Comparison of ENCODE assay signal across 9 cellular contexts in genomic region chr3:114756506-114757279, GRCh38.
DNase-seq lines count a peak whose midpoint lies in the region; ATAC-seq and TF ChIP-seq lines count a peak whose summit lies in the region.
"Had no signal": no experiment of that assay in that cellular context is flagged by ENCODE, and none has a peak within 500 bp of the region (broad histone marks: within the 10 kb centered on the region; RNA-seq: fewer than 3 reads in every experiment).

No MANE protein-coding gene starts in this region.

- peak; percentile 23 for DNase-seq in AG08396 (ENCODE audit: low spot score)
- no peak for DNase-seq in left ventricle myocardium inferior
- no peak for DNase-seq in ascending aorta (ENCODE audit: low spot score in 2 of 2)
- no peak for DNase-seq in activated CD8-positive, alpha-beta memory T cell treated with anti-CD3 and anti-CD28 coated beads, Interleukin-2, amount 10 ng/mL, durations not matched to agents 7 days and 5 days
- no peak for DNase-seq in activated CD4-positive, alpha-beta T cell treated with anti-CD3 and anti-CD28 coated beads for 4 hours
- DNase-seq: CD4-positive, CD25-positive, alpha-beta regulatory T cell had no signal

- H3K36me3 ChIP-seq in left ventricle myocardium inferior (no peaks in the 10 kb centered on the region), ascending aorta (no peaks in the 10 kb centered on the region)

- H3K4me3 Mint-ChIP-seq in activated CD8-positive, alpha-beta memory T cell treated with anti-CD3 and anti-CD28 coated beads, Interleukin-2, amount 10 ng/mL, durations not matched to agents 7 days and 5 days, result no peak overlapping the region
- H3K4me3 Mint-ChIP-seq: CD4-positive, CD25-positive, alpha-beta regulatory T cell had no signal

- H3K9me3 Mint-ChIP-seq in activated CD8-positive, alpha-beta memory T cell treated with anti-CD3 and anti-CD28 coated beads, Interleukin-2, amount 10 ng/mL, durations not matched to agents 7 days and 5 days (ENCODE audit: low read depth), result no peaks in the 10 kb centered on the region
- H3K9me3 Mint-ChIP-seq: CD4-positive, CD25-positive, alpha-beta regulatory T cell had no signal

- TF ChIP-seq CTCF in left ventricle myocardium inferior (IDR thresholded peaks at IDR 0.05; ENCODE audit: borderline replicate concordance) (no peak), ascending aorta (IDR thresholded peaks at IDR 0.05) (no peak)

- H3K4me3 ChIP-seq in left ventricle myocardium inferior (peak overlapping the region; percentile 51), ascending aorta (no peak overlapping the region)

- H3K27ac ChIP-seq in left ventricle myocardium inferior (replicated peaks), result peak overlapping the region; percentile 55
- H3K27ac ChIP-seq in ascending aorta, result no peak overlapping the region

- no peaks in the 10 kb centered on the region for H3K27me3 Mint-ChIP-seq in activated CD8-positive, alpha-beta memory T cell treated with anti-CD3 and anti-CD28 coated beads, Interleukin-2, amount 10 ng/mL, durations not matched to agents 7 days and 5 days
- H3K27me3 Mint-ChIP-seq: CD4-positive, CD25-positive, alpha-beta regulatory T cell had no signal

- H3K27me3 ChIP-seq in left ventricle myocardium inferior (ENCODE audit: low read depth), result no peaks in the 10 kb centered on the region
- no peaks in the 10 kb centered on the region for H3K27me3 ChIP-seq in ascending aorta

- ATAC-seq in GM19455 (IDR thresholded peaks at IDR 0.05; ENCODE audit: unreplicated experiment), result peak; percentile 58
- ATAC-seq in HG03280 (IDR thresholded peaks at IDR 0.05; ENCODE audit: unreplicated experiment), result peak; percentile 74
- no peak for ATAC-seq in HG03571 (IDR thresholded peaks at IDR 0.05; ENCODE audit: unreplicated experiment)
- no peak for ATAC-seq in activated CD8-positive, alpha-beta memory T cell treated with anti-CD3 and anti-CD28 coated beads, Interleukin-2, amount 10 ng/mL, durations not matched to agents 7 days and 5 days

- H3K9me3 ChIP-seq in left ventricle myocardium inferior (replicated peaks) (no peaks in the 10 kb centered on the region), ascending aorta (no peaks in the 10 kb centered on the region)

- no peaks in the 10 kb centered on the region for H3K4me1 Mint-ChIP-seq in activated CD8-positive, alpha-beta memory T cell treated with anti-CD3 and anti-CD28 coated beads, Interleukin-2, amount 10 ng/mL, durations not matched to agents 7 days and 5 days

- H3K4me1 ChIP-seq in left ventricle myocardium inferior (peaks cover 22% of the 10 kb centered on the region), ascending aorta (no peaks in the 10 kb centered on the region)

- CTCF ChIA-PET in activated CD8-positive, alpha-beta memory T cell treated with anti-CD3 and anti-CD28 coated beads, Interleukin-2, amount 10 ng/mL, durations not matched to agents 7 days and 5 days (lab: Charles Lee), result no interaction called here

- intact Hi-C loops in left ventricle myocardium inferior (cut with micrococcal nuclease), result no loop called here
- intact Hi-C loops in ascending aorta (cut with DNase I), result no loop called here

- no peaks in the 10 kb centered on the region for H3K36me3 Mint-ChIP-seq in activated CD8-positive, alpha-beta memory T cell treated with anti-CD3 and anti-CD28 coated beads, Interleukin-2, amount 10 ng/mL, durations not matched to agents 7 days and 5 days
- H3K36me3 Mint-ChIP-seq: CD4-positive, CD25-positive, alpha-beta regulatory T cell had no signal

- no peak overlapping the region for H3K27ac Mint-ChIP-seq in activated CD8-positive, alpha-beta memory T cell treated with anti-CD3 and anti-CD28 coated beads, Interleukin-2, amount 10 ng/mL, durations not matched to agents 7 days and 5 days

Comparison
In these comparisons a context has a peak if more than half of its experiments do, and no peak if none do; other contexts are left out.
1. ATAC-seq: peak in GM19455 (single experiment) and HG03280 (single experiment); none in HG03571 (single experiment) and activated CD8-positive, alpha-beta memory T cell treated with anti-CD3 and anti-CD28 coated beads, Interleukin-2, amount 10 ng/mL, durations not matched to agents 7 days and 5 days (single experiment).